In genomic region chr21:36129219-36129618, GRCh38 we compare ENCODE assay signal across 10 cellular contexts. TPM values are rescaled to one million over a fixed set of nuclear protein-coding genes. Genes with fewer than 3 reads are reported as not detected.
DNase-seq lines count a peak whose midpoint lies in the region; ATAC-seq and TF ChIP-seq lines count a peak whose summit lies in the region.
"Had no signal": no experiment of that assay in that cellular context is flagged by ENCODE, and none has a peak within 500 bp of the region (broad histone marks: within the 10 kb centered on the region; RNA-seq: fewer than 3 reads in every experiment).

No MANE protein-coding gene starts in this region.

- H3K27me3 ChIP-seq in esophagus squamous epithelium (no peaks in the 10 kb centered on the region), suprapubic skin (no peaks in the 10 kb centered on the region)

- peaks cover 31% of the 10 kb centered on the region for H3K4me1 Mint-ChIP-seq in activated naive CD4-positive, alpha-beta T cell treated with anti-CD3 and anti-CD28 coated beads, Interleukin-2, amount 50 U/mL, for 24 hours

- no peaks in the 10 kb centered on the region for H3K9me3 Mint-ChIP-seq in activated naive CD4-positive, alpha-beta T cell treated with anti-CD3 and anti-CD28 coated beads, Interleukin-2, amount 50 U/mL, for 24 hours

- H3K9me3 ChIP-seq in esophagus squamous epithelium (no peaks in the 10 kb centered on the region), suprapubic skin (no peaks in the 10 kb centered on the region)

- intact Hi-C loops in esophagus squamous epithelium (cut with DNase I), result no loop called here

- H3K36me3 Mint-ChIP-seq in activated naive CD4-positive, alpha-beta T cell treated with anti-CD3 and anti-CD28 coated beads, Interleukin-2, amount 50 U/mL, for 24 hours, result no peaks in the 10 kb centered on the region

- TF ChIP-seq POLR2A in esophagus squamous epithelium (IDR thresholded peaks at IDR 0.05), result no peak
- TF ChIP-seq POLR2A in suprapubic skin (IDR thresholded peaks at IDR 0.05), result no peak

- TF ChIP-seq CTCF in RWPE1 (conservative IDR thresholded peaks at IDR 0.05; ENCODE audit: low read depth), result no peak
- no peak for TF ChIP-seq CTCF in esophagus squamous epithelium (IDR thresholded peaks at IDR 0.05)
- no peak for TF ChIP-seq CTCF in suprapubic skin (IDR thresholded peaks at IDR 0.05)

- DNase-seq in activated naive CD4-positive, alpha-beta T cell treated with Interleukin-2 at 50 U/mL for 16 hours, result no peak
- DNase-seq in RWPE1 (ENCODE audit: low spot score), result no peak
- DNase-seq in esophagus squamous epithelium (lab: John Stamatoyannopoulos, UW), result no peak
- no peak for DNase-seq in suprapubic skin (ENCODE audit: low spot score in 2 of 2)
- DNase-seq in NCI-H146 (lab: John Stamatoyannopoulos, UW), result no peak
- no peak for DNase-seq in 8988T
- DNase-seq: NCI-H1930; stimulated activated CD8-positive, alpha-beta memory T cell treated with anti-CD3 and anti-CD28 coated beads, Interleukin-4, amount 100 ng/mL, for 48 hours had no signal

- H3K36me3 ChIP-seq in esophagus squamous epithelium, result no peaks in the 10 kb centered on the region
- H3K36me3 ChIP-seq in suprapubic skin, result no peaks in the 10 kb centered on the region

- CTCF ChIA-PET in RWPE1 (lab: Yijun Ruan, JAX), result no interaction called here

- 33 to 42% methylated on average over 2 of the region's 2 CpGs for WGBS in esophagus squamous epithelium, 2 donors
- WGBS in suprapubic skin, result 48% methylated on average over 2 of the region's 2 CpGs

- no peak for TF ChIP-seq EP300 in suprapubic skin (IDR thresholded peaks at IDR 0.05)

- ATAC-seq in HG02870 (IDR thresholded peaks at IDR 0.05; ENCODE audit: unreplicated experiment), result no peak

- POLR2A ChIA-PET in RWPE1 (lab: Yijun Ruan, JAX; ENCODE audit: low non-redundant PET), result no interaction called here

- H3K27ac ChIP-seq in RWPE1 (peak overlapping the region; percentile 50; the same call in 1 of the 2 replicates), esophagus squamous epithelium (peak overlapping the region; percentile 55 to 89 (median 84)), suprapubic skin (peak overlapping the region; percentile 83)

- H3K4me1 ChIP-seq in esophagus squamous epithelium, result peaks cover 31 to 87% (median 52%) of the 10 kb centered on the region in 3 donors
- peaks cover 68% of the 10 kb centered on the region for H3K4me1 ChIP-seq in suprapubic skin

- H3K4me3 ChIP-seq in esophagus squamous epithelium (no peak overlapping the region), suprapubic skin (no peak overlapping the region)

- peak overlapping the region; percentile 62 for H3K4me3 Mint-ChIP-seq in activated naive CD4-positive, alpha-beta T cell treated with anti-CD3 and anti-CD28 coated beads, Interleukin-2, amount 50 U/mL, for 24 hours

- no peaks in the 10 kb centered on the region for H3K27me3 Mint-ChIP-seq in activated naive CD4-positive, alpha-beta T cell treated with anti-CD3 and anti-CD28 coated beads, Interleukin-2, amount 50 U/mL, for 24 hours

- H3K27ac Mint-ChIP-seq in activated naive CD4-positive, alpha-beta T cell treated with anti-CD3 and anti-CD28 coated beads, Interleukin-2, amount 50 U/mL, for 24 hours, result no peak overlapping the region

RNA-seq across cellular contexts. Expression of gene CBR3, which starts 5.7 kb away (rescaled TPM):
- total RNA-seq in esophagus squamous epithelium, result 100 to 1,000 TPM in 3 of 4 donors, 10 to 100 TPM in 1; 67.3 to 158 (median 122) TPM
- total RNA-seq in suprapubic skin, result 10 to 100 TPM; 24.9 to 45.2 (median 32.0) TPM

RNA-seq across cellular contexts. Expression of gene DOP1B, which starts 27.4 kb away (rescaled TPM):
- total RNA-seq in esophagus squamous epithelium (10 to 100 TPM; 18.5 to 36.7 (median 26.2) TPM), suprapubic skin (10 to 100 TPM; 23.8 to 49.6 (median 34.8) TPM)

RNA-seq across cellular contexts. Expression of gene CBR1, which starts 59.4 kb away (rescaled TPM):
- total RNA-seq in esophagus squamous epithelium, result 100 to 1,000 TPM; 320 to 932 (median 584) TPM
- 100 to 1,000 TPM; 205 to 450 (median 302) TPM for total RNA-seq in suprapubic skin
